17 cellular contexts compared by ENCODE assay signal in the genomic region with DNA sequence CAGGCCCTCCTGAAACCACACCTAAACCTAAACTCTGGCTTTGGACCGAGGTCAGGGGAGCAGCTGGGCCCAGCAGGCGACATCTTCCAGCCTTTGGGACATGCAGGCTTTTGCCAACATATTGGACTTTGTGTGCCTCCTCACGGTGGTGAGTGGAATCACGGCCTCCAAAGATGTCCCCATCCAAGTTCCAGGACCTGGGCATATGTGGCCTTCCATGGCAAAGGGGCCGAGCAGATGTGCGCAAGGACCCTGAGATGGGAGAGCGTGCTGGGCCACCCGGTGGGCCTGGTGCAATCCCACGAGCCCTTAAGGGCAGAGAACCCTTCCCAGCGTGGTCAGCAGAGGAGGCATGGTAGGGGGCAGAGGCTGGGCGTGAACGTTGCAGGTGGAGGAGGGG.
"Had no signal": no experiment of that assay in that cellular context is flagged by ENCODE, and none has a peak within 500 bp of the region (broad histone marks: within the 10 kb centered on the region; RNA-seq: fewer than 3 reads in every experiment).

No MANE protein-coding gene starts in this region.

- H3K27ac ChIP-seq: dorsolateral prefrontal cortex, neural progenitor cell, ovary, stomach, testis, VCaP had no signal

- H3K36me3 ChIP-seq: neural progenitor cell, ovary, stomach had no signal

- DNase-seq: activated CD4-positive, alpha-beta T cell treated with anti-CD3 and anti-CD28 coated beads for 1 hour; activated CD4-positive, alpha-beta T cell treated with anti-CD3 and anti-CD28 coated beads, Interleukin-2, amount 50 U/mL, for 48 hours; activated gamma-delta T cell; activated T-cell treated with anti-CD3 and anti-CD28 coated beads, Interleukin-2, amount 50 U/mL, for 4 hours; amniotic stem cell; dorsolateral prefrontal cortex; left colon; midbrain; ovary; stimulated activated CD4-positive, alpha-beta T cell treated with anti-CD3 and anti-CD28 coated beads, Interleukin-12 subunit alpha, Interleukin-12 subunit beta, amount 100 ng/mL, for 4 hours; stimulated activated CD4-positive, alpha-beta T cell treated with anti-CD3 and anti-CD28 coated beads, Interleukin-2, amount 100 ng/mL, for 24 hours; testis had no signal

- H3K4me1 ChIP-seq: neural progenitor cell, stomach, testis had no signal

- H3K36me3 Mint-ChIP-seq: activated naive CD4-positive, alpha-beta T cell treated with anti-CD3 and anti-CD28 coated beads, Interleukin-2, amount 50 U/mL, for 72 hours; neural progenitor cell had no signal

- H3K4me3 ChIP-seq: dorsolateral prefrontal cortex, lung, neural progenitor cell, ovary, stomach, testis had no signal

- H3K9me3 Mint-ChIP-seq: activated naive CD4-positive, alpha-beta T cell treated with anti-CD3 and anti-CD28 coated beads, Interleukin-2, amount 50 U/mL, for 72 hours; activated T-cell treated with anti-CD3 and anti-CD28 coated beads, Interleukin-2, amount 50 U/mL, for 4 hours; neural progenitor cell had no signal

- H3K4me1 Mint-ChIP-seq: neural progenitor cell had no signal

- H3K9ac ChIP-seq: neural progenitor cell had no signal

- H2AFZ ChIP-seq: neural progenitor cell had no signal

- H3K4me3 Mint-ChIP-seq: activated T-cell treated with anti-CD3 and anti-CD28 coated beads, Interleukin-2, amount 50 U/mL, for 4 hours; neural progenitor cell had no signal

- H3K4me2 ChIP-seq: neural progenitor cell had no signal

- H3K27ac Mint-ChIP-seq: activated naive CD4-positive, alpha-beta T cell treated with anti-CD3 and anti-CD28 coated beads, Interleukin-2, amount 50 U/mL, for 72 hours; neural progenitor cell had no signal

- H3K9me3 ChIP-seq: ovary, testis had no signal

- ATAC-seq: activated naive CD4-positive, alpha-beta T cell treated with anti-CD3 and anti-CD28 coated beads, Interleukin-2, amount 50 U/mL, for 72 hours; activated T-cell treated with anti-CD3 and anti-CD28 coated beads, Interleukin-2, amount 50 U/mL, for 4 hours; left colon had no signal

- H3K27me3 ChIP-seq: dorsolateral prefrontal cortex, neural progenitor cell, ovary, testis had no signal
